9 cellular contexts compared by ENCODE assay signal in the genomic region with DNA sequence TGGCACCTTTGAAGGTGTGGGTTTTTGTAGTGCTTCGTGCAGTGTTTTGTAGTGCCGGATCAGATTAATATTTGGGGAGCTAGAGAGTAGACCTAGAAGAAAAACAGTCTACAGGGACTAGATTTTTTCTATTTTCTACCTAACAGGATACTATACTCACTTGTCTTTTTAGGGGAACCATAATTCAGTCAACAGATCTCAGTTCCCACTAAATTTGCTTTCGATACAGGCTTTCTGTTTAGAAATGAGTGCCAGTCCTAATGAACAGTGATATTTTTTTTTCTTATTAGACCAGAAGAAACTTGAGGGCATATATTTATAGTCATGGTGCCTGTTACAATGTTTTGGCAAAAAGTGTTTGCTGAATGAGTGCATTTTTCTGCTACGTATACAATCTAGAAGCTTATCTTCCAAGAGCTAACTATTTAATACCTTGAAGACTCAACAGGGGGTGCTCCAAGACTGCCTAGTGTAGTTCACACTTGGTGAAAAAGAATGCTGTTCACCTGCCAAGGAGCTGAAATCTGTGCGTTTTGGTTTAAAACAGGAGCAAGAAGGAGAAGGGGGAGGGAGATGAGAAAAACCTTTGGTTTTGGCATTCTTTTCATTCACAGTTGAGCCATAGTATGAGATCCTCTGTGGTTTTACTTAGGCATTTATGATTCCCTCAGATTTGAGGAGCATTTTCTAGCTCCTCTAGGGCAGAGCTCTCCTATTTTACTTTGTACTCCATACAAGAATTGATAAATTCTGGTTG. TPM values are rescaled to one million over a fixed set of nuclear protein-coding genes. Genes with fewer than 3 reads are reported as not detected.
DNase-seq lines count a peak whose midpoint lies in the region; ATAC-seq and TF ChIP-seq lines count a peak whose summit lies in the region.
"Had no signal": no experiment of that assay in that cellular context is flagged by ENCODE, and none has a peak within 500 bp of the region (broad histone marks: within the 10 kb centered on the region; RNA-seq: fewer than 3 reads in every experiment).

No MANE protein-coding gene starts in this region.

- H3K27me3 Mint-ChIP-seq in activated B cell treated with CpG ODN at 0.5 μM for 24 hours, result peaks cover 29% of the 10 kb centered on the region

- 42 to 49% methylated on average over 5 of the region's 5 CpGs for WGBS in heart right ventricle, 2 donors

- no peak overlapping the region for H3K4me3 ChIP-seq in heart right ventricle
- no peak overlapping the region for H3K4me3 ChIP-seq in retinal pigment epithelial cell (ENCODE audit: low read length)

- no peaks in the 10 kb centered on the region for H3K36me3 Mint-ChIP-seq in activated B cell treated with CpG ODN at 0.5 μM for 24 hours (ENCODE audit: low read depth)

- H3K4me1 Mint-ChIP-seq in activated B cell treated with CpG ODN at 0.5 μM for 24 hours, result no peaks in the 10 kb centered on the region

- H3K27me3 ChIP-seq in heart right ventricle, result peaks cover 0 to 30% (median 12%) of the 10 kb centered on the region in 7 donors

- POLR2A ChIA-PET in activated B cell treated with CpG ODN at 0.5 μM for 24 hours (lab: Charles Lee), result no interaction called here

- H3K27ac Mint-ChIP-seq in activated B cell treated with CpG ODN at 0.5 μM for 24 hours, result no peak overlapping the region

- ATAC-seq in GM19468 (IDR thresholded peaks at IDR 0.05; ENCODE audit: extremely low read depth, unreplicated experiment), result peak; percentile 39
- peak; percentile 31 for ATAC-seq in activated B cell treated with CpG ODN at 0.5 μM for 24 hours (ENCODE audit: low read depth)
- peak in 5 of 8 donors; percentile 39 to 73 (median 49) for ATAC-seq in heart right ventricle
- no peak for ATAC-seq in GM21381 (IDR thresholded peaks at IDR 0.05; ENCODE audit: unreplicated experiment)

- H3K4me1 ChIP-seq in heart right ventricle, result peaks cover 0 to 3% (median 0%) of the 10 kb centered on the region in 9 donors

- no peaks in the 10 kb centered on the region for H3K36me3 ChIP-seq in heart right ventricle

- no peak overlapping the region for H3K4me3 Mint-ChIP-seq in activated B cell treated with CpG ODN at 0.5 μM for 24 hours

- TF ChIP-seq CTCF in activated B cell treated with CpG ODN at 0.5 μM for 24 hours (IDR thresholded peaks at IDR 0.05), result no peak
- peak; percentile 50 to 78 (median 64) for TF ChIP-seq CTCF in heart right ventricle (IDR thresholded peaks at IDR 0.05)
- TF ChIP-seq CTCF in retinal pigment epithelial cell (conservative IDR thresholded peaks at IDR 0.05; ENCODE audit: low read depth, low read length), result peak; percentile 80

- DNase-seq in D341Med (ENCODE audit: low spot score) (peak; percentile 42), NCI-H146 (lab: John Stamatoyannopoulos, UW) (peak; percentile 66), activated B cell treated with CpG ODN at 0.5 μM for 24 hours (no peak), heart right ventricle (peak in 1 of 2 donors; percentile 30), retinal pigment epithelial cell (ENCODE audit: low read depth) (peak; percentile 51)
- DNase-seq in effector CD4-positive, alpha-beta T cell, result no peak

- H3K9me3 ChIP-seq in heart right ventricle, result peaks cover 0 to 3% (median 0%) of the 10 kb centered on the region in 11 donors

- CTCF ChIA-PET in activated B cell treated with CpG ODN at 0.5 μM for 24 hours (lab: Charles Lee), result interaction anchor here (0.7 to 1.9 kb wide), 13 partner anchors 10 to 1257 kb away, joined by 3 to 13 read pairs (median 3); partner anchors contain the start of gene C11orf97

- no peak overlapping the region for H3K27ac ChIP-seq in heart right ventricle

- H3K9me3 Mint-ChIP-seq in activated B cell treated with CpG ODN at 0.5 μM for 24 hours, result peaks cover 6% of the 10 kb centered on the region

- intact Hi-C loops in activated B cell treated with CpG ODN at 0.5 μM for 24 hours (cut with micrococcal nuclease), result loop anchor here (1.0 kb wide), 2 partner anchors 522 to 609 kb away; no protein-coding TSS in a partner anchor
- intact Hi-C loops in heart right ventricle (cut with DNase I), result loop anchor here in 6 of 10 donors (2.0 to 10.0 kb wide), 6 partner anchors 520 to 610 kb away; partner anchors contain the start of genes ANKRD49 (in 1 of the 6) and MRE11 (in 1 of the 6)

RNA-seq across cellular contexts. Expression of gene VSTM5, which starts 44.9 kb away (rescaled TPM):
- total RNA-seq in activated B cell treated with CpG ODN at 0.5 μM for 24 hours (not detected in 2 replicates), heart right ventricle (under 1 TPM in 6 of 10 donors, not detected in 4; 0.06 to 0.37 (median 0.21) TPM)
- under 1 TPM in 1 of 2 donors, not detected in 1; 0.07 TPM for polyA plus RNA-seq in heart right ventricle
- total RNA-seq: T-helper 2 cell treated with Interferon-gamma antibody and Interleukin-4, amounts not matched to agents 100 ng/mL and 5 ng/mL, for 36 hours had no signal

Comparison
In these comparisons a context has a peak if more than half of its experiments do, and no peak if none do; other contexts are left out.
1. DNase-seq: peak in D341Med (single experiment), NCI-H146 (single experiment) and retinal pigment epithelial cell (single experiment); none in activated B cell treated with CpG ODN at 0.5 μM for 24 hours (single experiment) and effector CD4-positive, alpha-beta T cell (single experiment).